Comparison of ENCODE assay signal across 8 cellular contexts in genomic region chr9:137045294-137046093, GRCh38. TPM values are rescaled to one million over a fixed set of nuclear protein-coding genes. Genes with fewer than 3 reads are reported as not detected.
A peak's percentile ranks its signal among the peaks of the same experiment; 100 is the strongest.
DNase-seq lines count a peak whose midpoint lies in the region; ATAC-seq, FAIRE-seq and TF ChIP-seq lines count a peak whose summit lies in the region.

No MANE protein-coding gene starts in this region.

- H3K27ac ChIP-seq in skeletal muscle tissue (ENCODE audit: low read depth, low read length) (peak overlapping the region; percentile 40), MM.1S (ENCODE audit: low read length) (no peak overlapping the region)

- H3K9me3 ChIP-seq in skeletal muscle tissue (ENCODE audit: control insufficient read depth in 3 of 3, low read length in 3 of 3) (no peaks in the 10 kb centered on the region), MM.1S (replicated peaks; ENCODE audit: insufficient read depth, low read length) (no peaks in the 10 kb centered on the region)

- TF ChIP-seq CTCF in AG04449 (IDR thresholded peaks at IDR 0.05; ENCODE audit: insufficient read depth, low read length, missing control alignments) (no peak), MM.1S (IDR thresholded peaks at IDR 0.05; ENCODE audit: low read length) (no peak)

- no peaks in the 10 kb centered on the region for H3K36me3 Mint-ChIP-seq in activated naive CD4-positive, alpha-beta T cell treated with anti-CD3 and anti-CD28 coated beads, Interleukin-2, amount 50 U/mL, for 72 hours

- no peak overlapping the region for H3K4me2 ChIP-seq in MM.1S (ENCODE audit: low read depth, low read length)

- H3K9me2 ChIP-seq in MM.1S (replicated peaks; ENCODE audit: insufficient read depth, low read length), result no peaks in the 10 kb centered on the region

- H3K4me3 ChIP-seq in AG04449 (ENCODE audit: low read depth, low read length) (peak overlapping the region; percentile 65), skeletal muscle tissue (ENCODE audit: low read length in 3 of 3) (peak overlapping the region; percentile 65 to 74 (median 69)), MM.1S (ENCODE audit: low read length) (no peak overlapping the region)

- H3F3A ChIP-seq in MM.1S (ENCODE audit: insufficient read depth, low read length), result no peaks in the 10 kb centered on the region

- POLR2A ChIA-PET in AG04449 (lab: Yijun Ruan, JAX), result no interaction called here

- H3K27me3 ChIP-seq in skeletal muscle tissue (ENCODE audit: control insufficient read depth in 3 of 3, insufficient read depth in 3 of 3, low read length in 3 of 3), result peaks cover 31 to 56% (median 55%) of the 10 kb centered on the region in 3 donors
- peaks cover 86% of the 10 kb centered on the region for H3K27me3 ChIP-seq in MM.1S (replicated peaks; ENCODE audit: insufficient read depth, low read length)

- CTCF ChIA-PET in AG04449 (lab: Yijun Ruan, JAX), result interaction anchor here (0.6 to 10.9 kb wide), 15 partner anchors 10 to 257 kb away, joined by 3 to 364 read pairs (median 7); partner anchors contain the start of genes ABCA2, CYSRT1, FUT7 and RNF208

- H3K79me2 ChIP-seq in MM.1S (ENCODE audit: low read length), result no peaks in the 10 kb centered on the region

- DNase-seq in AG04449 (ENCODE audit: low read depth, low spot score), result no peak
- peak; percentile 89 for DNase-seq in H54 (ENCODE audit: insufficient read length, low spot score)
- DNase-seq in activated naive CD4-positive, alpha-beta T cell treated with anti-CD3 and anti-CD28 coated beads, Interleukin-2, amount 50 U/mL, for 72 hours (ENCODE audit: low spot score in 2 of 2), result no peak
- DNase-seq in hepatic stellate cell (ENCODE audit: low spot score), result peak; percentile 72
- no peak for DNase-seq in COR-L47 (lab: John Stamatoyannopoulos, UW)
- DNase-seq in MM.1S, result no peak

- no peak for TF ChIP-seq POLR2A in H54 (IDR thresholded peaks at IDR 0.05; ENCODE audit: low read depth, low read length)

- ATAC-seq in activated naive CD4-positive, alpha-beta T cell treated with anti-CD3 and anti-CD28 coated beads, Interleukin-2, amount 50 U/mL, for 72 hours, result peak; percentile 31 to 34
- ATAC-seq in HG03108 (IDR thresholded peaks at IDR 0.05; ENCODE audit: unreplicated experiment), result no peak

- H3K4me1 ChIP-seq in skeletal muscle tissue (ENCODE audit: control insufficient read depth in 3 of 3, insufficient read depth in 3 of 3, low read length in 3 of 3), result peaks cover 27 to 39% (median 31%) of the 10 kb centered on the region in 3 donors
- no peaks in the 10 kb centered on the region for H3K4me1 ChIP-seq in MM.1S (ENCODE audit: low read length)

- peak overlapping the region; percentile 38 to 77 (median 61) for H3K9ac ChIP-seq in skeletal muscle tissue (ENCODE audit: low read depth in 1 of 3, low read length in 3 of 3)
- no peak overlapping the region for H3K9ac ChIP-seq in MM.1S (ENCODE audit: low read length)

- H4K20me1 ChIP-seq in MM.1S (ENCODE audit: insufficient read depth, low read length), result no peaks in the 10 kb centered on the region

- no peak overlapping the region for H2AFZ ChIP-seq in MM.1S (ENCODE audit: low read length)

- no peak overlapping the region for H3K27ac Mint-ChIP-seq in activated naive CD4-positive, alpha-beta T cell treated with anti-CD3 and anti-CD28 coated beads, Interleukin-2, amount 50 U/mL, for 72 hours

- FAIRE-seq in H54 (lab: Jason Lieb, UNC), result no peak

- H3K9me3 Mint-ChIP-seq in activated naive CD4-positive, alpha-beta T cell treated with anti-CD3 and anti-CD28 coated beads, Interleukin-2, amount 50 U/mL, for 72 hours, result no peaks in the 10 kb centered on the region

- no peaks in the 10 kb centered on the region for H3K36me3 ChIP-seq in skeletal muscle tissue (ENCODE audit: control insufficient read depth in 3 of 3, insufficient read depth in 3 of 3, low read length in 3 of 3)
- H3K36me3 ChIP-seq in MM.1S (replicated peaks; ENCODE audit: insufficient read depth, low read length), result no peaks in the 10 kb centered on the region

RNA-seq across cellular contexts. Expression of gene NPDC1, which starts 0.5 kb away (rescaled TPM):
- 10 to 100 TPM; 29.4 to 34.2 TPM for total RNA-seq in activated naive CD4-positive, alpha-beta T cell treated with anti-CD3 and anti-CD28 coated beads, Interleukin-2, amount 50 U/mL, for 72 hours
- 5.7 TPM for total RNA-seq in skeletal muscle tissue

RNA-seq across cellular contexts. Expression of gene ENTPD2, which starts 8.4 kb away (rescaled TPM):
- under 1 TPM in 1 of 2 donors, not detected in 1; 0.27 TPM for total RNA-seq in activated naive CD4-positive, alpha-beta T cell treated with anti-CD3 and anti-CD28 coated beads, Interleukin-2, amount 50 U/mL, for 72 hours
- 5.2 TPM for total RNA-seq in skeletal muscle tissue

RNA-seq across cellular contexts. Expression of gene FUT7, which starts 13.6 kb away (rescaled TPM):
- 1 to 10 TPM; 1.4 to 1.6 TPM for total RNA-seq in activated naive CD4-positive, alpha-beta T cell treated with anti-CD3 and anti-CD28 coated beads, Interleukin-2, amount 50 U/mL, for 72 hours
- not detected for total RNA-seq in skeletal muscle tissue

RNA-seq across cellular contexts. Expression of gene ABCA2, which starts 17.5 kb away (rescaled TPM):
- total RNA-seq in activated naive CD4-positive, alpha-beta T cell treated with anti-CD3 and anti-CD28 coated beads, Interleukin-2, amount 50 U/mL, for 72 hours, result 10 to 100 TPM; 17.8 to 21.9 TPM
- total RNA-seq in skeletal muscle tissue, result 5.2 TPM

RNA-seq across cellular contexts. Expression of gene SAPCD2, which starts 24.9 kb away (rescaled TPM):
- 10 to 100 TPM in 1 of 2 donors, 1 to 10 TPM in 1; 3.5 to 13.3 TPM for total RNA-seq in activated naive CD4-positive, alpha-beta T cell treated with anti-CD3 and anti-CD28 coated beads, Interleukin-2, amount 50 U/mL, for 72 hours
- 1.0 TPM for total RNA-seq in skeletal muscle tissue

Comparison
In these comparisons a context has a peak if more than half of its experiments do, and no peak if none do; other contexts are left out.
1. DNase-seq: peak in H54 (single experiment) and hepatic stellate cell (single experiment); none in AG04449 (single experiment), activated naive CD4-positive, alpha-beta T cell treated with anti-CD3 and anti-CD28 coated beads, Interleukin-2, amount 50 U/mL, for 72 hours (0 of 2), COR-L47 (single experiment) and MM.1S (single experiment).